Comparison of ENCODE assay signal across 20 cellular contexts in the genomic region with DNA sequence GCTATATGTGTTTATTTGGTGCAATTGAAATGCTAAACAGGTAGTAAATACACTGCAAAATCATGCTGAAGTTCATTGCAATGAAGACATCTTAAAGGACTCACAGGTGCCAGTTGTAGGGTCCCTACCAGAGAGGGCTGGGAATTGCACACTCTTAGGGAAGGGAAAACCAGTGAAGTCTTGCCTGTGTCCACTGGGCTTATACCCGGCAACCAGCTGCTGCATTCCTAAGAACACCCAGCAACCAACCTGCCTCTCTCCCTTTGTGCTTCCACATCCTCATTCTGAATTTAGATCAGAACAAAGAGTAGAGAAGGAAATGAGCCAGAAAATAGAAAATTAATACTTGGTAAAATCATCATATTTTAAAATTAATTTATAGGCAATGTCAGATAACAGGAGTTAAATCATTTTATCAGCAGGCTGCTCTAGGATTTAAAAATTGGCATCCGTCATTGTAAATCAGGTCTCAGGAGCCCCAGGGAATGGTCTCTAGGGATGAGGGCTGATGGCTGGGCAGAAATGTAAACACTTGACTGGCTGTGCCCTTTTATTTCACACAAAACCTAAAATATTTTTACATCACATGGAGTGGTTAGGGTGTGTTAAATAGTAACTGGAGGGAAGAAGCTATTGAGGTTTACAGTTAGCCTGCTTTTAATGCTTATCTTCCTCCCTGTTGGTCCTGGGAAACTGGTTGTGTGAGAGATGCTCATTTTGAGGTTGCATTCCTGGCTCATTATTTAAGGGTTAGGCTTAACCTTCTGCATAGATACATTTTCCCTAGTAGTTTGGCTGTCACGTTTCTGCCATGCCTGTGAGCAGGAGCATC.
DNase-seq lines count a peak whose midpoint lies in the region; ATAC-seq lines count a peak whose summit lies in the region.
"Had no signal": no experiment of that assay in that cellular context is flagged by ENCODE, and none has a peak within 500 bp of the region (broad histone marks: within the 10 kb centered on the region; RNA-seq: fewer than 3 reads in every experiment).

No MANE protein-coding gene starts in this region.

- DNase-seq in DMS 273 (lab: John Stamatoyannopoulos, UW; ENCODE audit: unreplicated experiment) (peak; percentile 19), DMS 273 treated with DMSO at 0.1 percent for 48 hours (lab: John Stamatoyannopoulos, UW) (no peak), NCI-H1092 (lab: John Stamatoyannopoulos, UW) (peak; percentile 39), NCI-H2171 treated with DMSO at 0.1 percent for 48 hours (lab: John Stamatoyannopoulos, UW) (peak; percentile 74), islet precursor cell (peak; percentile 29), retina (no peak)
- DNase-seq in activated naive CD4-positive, alpha-beta T cell treated with anti-CD3 and anti-CD28 coated beads, Interleukin-2, amount 50 U/mL, for 16 hours: no peak
- DNase-seq: activated CD4-positive, alpha-beta T cell treated with anti-CD3 and anti-CD28 coated beads, Interleukin-2, amount 50 U/mL, for 1 hour; activated CD8-positive, alpha-beta memory T cell treated with anti-CD3 and anti-CD28 coated beads, Interleukin-2, amount 50 U/mL, for 4 hours; effector CD8-positive, alpha-beta T cell; esophagus squamous epithelium; kidney glomerular epithelial cell; NCI-H1048; NCI-H510A treated with DMSO at 0.1 percent for 48 hours; occipital lobe; right cardiac atrium; Right ventricle myocardium superior; upper lobe of right lung had no signal

- no peak for ATAC-seq in HG03378 (IDR thresholded peaks at IDR 0.05; ENCODE audit: unreplicated experiment)
- ATAC-seq: GM12878, right cardiac atrium, upper lobe of right lung had no signal

Comparison
In these comparisons a context has a peak if more than half of its experiments do, and no peak if none do; other contexts are left out.
1. DNase-seq: peak in DMS 273 (single experiment), NCI-H1092 (single experiment), NCI-H2171 treated with DMSO at 0.1 percent for 48 hours (single experiment) and islet precursor cell (single experiment); none in DMS 273 treated with DMSO at 0.1 percent for 48 hours (single experiment), activated naive CD4-positive, alpha-beta T cell treated with anti-CD3 and anti-CD28 coated beads, Interleukin-2, amount 50 U/mL, for 16 hours (single experiment) and retina (single experiment).